In genomic region chr12:123714302-123714627, GRCh38 we compare ENCODE assay signal across 11 cellular contexts. TPM values are rescaled to one million over a fixed set of nuclear protein-coding genes. Genes with fewer than 3 reads are reported as not detected.
A peak's percentile ranks its signal among the peaks of the same experiment; 100 is the strongest.
DNase-seq lines count a peak whose midpoint lies in the region; TF ChIP-seq lines count a peak whose summit lies in the region.
"Had no signal": no experiment of that assay in that cellular context is flagged by ENCODE, and none has a peak within 500 bp of the region (broad histone marks: within the 10 kb centered on the region; RNA-seq: fewer than 3 reads in every experiment).

No MANE protein-coding gene starts in this region.

- peak overlapping the region; percentile 15 for H3K9ac ChIP-seq in endocrine pancreas (ENCODE audit: control insufficient read depth, insufficient read depth, low read length)

- peaks cover 13% of the 10 kb centered on the region for H3K4me1 ChIP-seq in endocrine pancreas (ENCODE audit: control insufficient read depth, insufficient read depth, low read length)
- H3K4me1 ChIP-seq in transverse colon = peaks cover 7 to 27% (median 21%) of the 10 kb centered on the region in 4 donors

- no peaks in the 10 kb centered on the region for H3K9me3 Mint-ChIP-seq in T-helper 2 cell treated with Interferon-gamma antibody and Interleukin-4, amounts not matched to agents 5 μg/mL and 100 μg/mL, for 36 hours

- no peak for TF ChIP-seq EP300 in transverse colon (IDR thresholded peaks at IDR 0.05; ENCODE audit: low read depth)

- H3K27ac ChIP-seq in transverse colon = peak overlapping the region; percentile 79 to 90 (median 85)

- no peak for TF ChIP-seq CTCF in transverse colon (IDR thresholded peaks at IDR 0.05)

- no peaks in the 10 kb centered on the region for H3K27me3 Mint-ChIP-seq in T-helper 2 cell treated with Interferon-gamma antibody and Interleukin-4, amounts not matched to agents 5 μg/mL and 100 μg/mL, for 36 hours (ENCODE audit: low read depth)

- H3K36me3 Mint-ChIP-seq in T-helper 2 cell treated with Interferon-gamma antibody and Interleukin-4, amounts not matched to agents 5 μg/mL and 100 μg/mL, for 36 hours (ENCODE audit: low read depth) = peaks cover 4% of the 10 kb centered on the region

- H3K4me3 Mint-ChIP-seq in T-helper 2 cell treated with Interferon-gamma antibody and Interleukin-4, amounts not matched to agents 5 μg/mL and 100 μg/mL, for 36 hours = peak overlapping the region; percentile 94

- intact Hi-C loops in transverse colon (cut with DNase I; ENCODE audit: low total_unique reads) = no loop called here

- H3K27me3 ChIP-seq in endocrine pancreas (ENCODE audit: control insufficient read depth, insufficient read depth, low read length) (no peaks in the 10 kb centered on the region), transverse colon (no peaks in the 10 kb centered on the region)

- H3K36me3 ChIP-seq in endocrine pancreas (ENCODE audit: control insufficient read depth, insufficient read depth, low read length) = no peaks in the 10 kb centered on the region
- peaks cover 0 to 11% (median 0%) of the 10 kb centered on the region in 4 donors for H3K36me3 ChIP-seq in transverse colon

- peak; percentile 51 for DNase-seq in activated naive CD4-positive, alpha-beta T cell treated with Interleukin-2 at 50 U/mL for 16 hours
- DNase-seq in activated naive CD4-positive, alpha-beta T cell (lab: John Stamatoyannopoulos, UW) = no peak
- peak; percentile 75 for DNase-seq in T-helper 2 cell treated with Interferon-gamma antibody and Interleukin-4, amounts not matched to agents 5 μg/mL and 100 μg/mL, for 36 hours (ENCODE audit: low spot score)
- no peak for DNase-seq in transverse colon
- no peak for DNase-seq in NCI-H774 (lab: John Stamatoyannopoulos, UW)
- DNase-seq in LoVo (ENCODE audit: low spot score) = no peak
- no peak for DNase-seq in effector CD4-positive, alpha-beta T cell
- DNase-seq: HCEC 1CT, left cardiac atrium, NCI-H1092 had no signal

- H3K9me3 ChIP-seq in endocrine pancreas (ENCODE audit: control insufficient read depth, low read length) (no peaks in the 10 kb centered on the region), transverse colon (no peaks in the 10 kb centered on the region)

- H3K4me3 ChIP-seq in endocrine pancreas (ENCODE audit: control insufficient read depth, insufficient read depth, low read length) (peak overlapping the region; percentile 15), transverse colon (peak overlapping the region in 2 of 4 donors; percentile 7 to 87)

- WGBS in transverse colon (ENCODE audit: low coverage in 1 of 2), 2 donors = 48% methylated on average over 3 of the region's 3 CpGs; no CpG with 5 or more reads in 1 of the 2 donors

- TF ChIP-seq POLR2A in transverse colon (IDR thresholded peaks at IDR 0.05) = no peak

- in situ Hi-C loops in transverse colon (cut with MboI; ENCODE audit: low pct_ligation_motif_present in 1 of 4, low pct_unique_long_range_greater_than_20kb in 1 of 4, low sequenced_read_pairs in 3 of 4) = no loop called here

- H3K27ac Mint-ChIP-seq in T-helper 2 cell treated with Interferon-gamma antibody and Interleukin-4, amounts not matched to agents 5 μg/mL and 100 μg/mL, for 36 hours = peak overlapping the region; percentile 92

- H3K4me1 Mint-ChIP-seq in T-helper 2 cell treated with Interferon-gamma antibody and Interleukin-4, amounts not matched to agents 5 μg/mL and 100 μg/mL, for 36 hours (ENCODE audit: low read depth) = peaks cover 40% of the 10 kb centered on the region

RNA-seq across cellular contexts. Expression of gene ATP6V0A2, which starts 2.1 kb away (rescaled TPM):
- total RNA-seq in transverse colon = 10 to 100 TPM; 23.9 to 33.3 (median 29.0) TPM

RNA-seq across cellular contexts. Expression of gene TCTN2, which starts 43.4 kb away (rescaled TPM):
- 1 to 10 TPM in 3 of 4 donors, under 1 TPM in 1; 1.00 to 6.3 (median 5.1) TPM for total RNA-seq in transverse colon

RNA-seq across cellular contexts. Expression of gene DNAH10, which starts 47.8 kb away (rescaled TPM):
- total RNA-seq in transverse colon = under 1 TPM in 2 of 4 donors, not detected in 2; 0.14 to 0.20 TPM

Comparison
In these comparisons a context has a peak if more than half of its experiments do, and no peak if none do; other contexts are left out.
1. DNase-seq: peak in activated naive CD4-positive, alpha-beta T cell treated with Interleukin-2 at 50 U/mL for 16 hours (single experiment) and T-helper 2 cell treated with Interferon-gamma antibody and Interleukin-4, amounts not matched to agents 5 μg/mL and 100 μg/mL, for 36 hours (single experiment); none in activated naive CD4-positive, alpha-beta T cell (0 of 4), transverse colon (single experiment), NCI-H774 (single experiment), LoVo (single experiment) and effector CD4-positive, alpha-beta T cell (single experiment).